In the genomic region with DNA sequence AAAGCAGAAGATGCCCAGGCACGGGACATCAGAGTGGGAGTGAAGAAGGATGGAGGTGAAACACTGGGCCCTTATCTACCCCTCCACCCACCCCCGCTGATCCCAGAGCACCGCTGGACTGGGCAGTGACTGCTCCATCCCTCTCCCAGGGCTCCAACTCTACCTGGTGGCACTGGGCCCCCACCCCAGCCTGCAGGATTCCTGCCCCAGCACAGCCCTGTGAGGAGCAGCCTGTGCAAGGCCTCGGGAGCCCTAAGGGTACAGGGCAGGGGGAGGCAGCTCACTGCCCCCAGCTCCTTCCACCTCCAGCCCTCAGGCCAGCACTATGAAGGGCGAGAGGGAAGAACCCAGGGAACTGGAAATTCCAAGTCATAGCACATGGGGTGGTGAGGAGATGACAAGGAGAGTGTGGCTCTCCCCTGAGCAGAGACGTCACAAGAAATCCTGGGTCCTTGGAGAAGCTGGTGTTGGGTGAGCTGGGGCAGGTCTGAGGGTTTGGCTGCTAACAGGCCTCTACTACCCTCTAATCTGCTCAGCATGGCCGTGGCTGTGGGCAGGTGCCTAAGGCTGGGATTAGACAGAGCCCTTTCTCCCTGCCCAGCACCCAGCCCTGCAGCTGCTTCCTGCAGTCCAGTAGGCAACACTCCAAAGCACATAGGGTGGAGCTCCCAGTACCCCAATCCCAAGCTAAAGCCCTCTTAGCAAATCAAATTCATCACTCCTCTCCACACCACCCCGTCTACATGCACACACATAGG, we compare ENCODE assay signal across 1 cellular context.
TF ChIP-seq lines count a peak whose summit lies in the region.

No MANE protein-coding gene starts in this region.

TF ChIP-seq in HepG2, 621 proteins besides CTCF, POLR2A, EP300 and RAD21 (continued from another document):
- TF ChIP-seq, protein P1, sequence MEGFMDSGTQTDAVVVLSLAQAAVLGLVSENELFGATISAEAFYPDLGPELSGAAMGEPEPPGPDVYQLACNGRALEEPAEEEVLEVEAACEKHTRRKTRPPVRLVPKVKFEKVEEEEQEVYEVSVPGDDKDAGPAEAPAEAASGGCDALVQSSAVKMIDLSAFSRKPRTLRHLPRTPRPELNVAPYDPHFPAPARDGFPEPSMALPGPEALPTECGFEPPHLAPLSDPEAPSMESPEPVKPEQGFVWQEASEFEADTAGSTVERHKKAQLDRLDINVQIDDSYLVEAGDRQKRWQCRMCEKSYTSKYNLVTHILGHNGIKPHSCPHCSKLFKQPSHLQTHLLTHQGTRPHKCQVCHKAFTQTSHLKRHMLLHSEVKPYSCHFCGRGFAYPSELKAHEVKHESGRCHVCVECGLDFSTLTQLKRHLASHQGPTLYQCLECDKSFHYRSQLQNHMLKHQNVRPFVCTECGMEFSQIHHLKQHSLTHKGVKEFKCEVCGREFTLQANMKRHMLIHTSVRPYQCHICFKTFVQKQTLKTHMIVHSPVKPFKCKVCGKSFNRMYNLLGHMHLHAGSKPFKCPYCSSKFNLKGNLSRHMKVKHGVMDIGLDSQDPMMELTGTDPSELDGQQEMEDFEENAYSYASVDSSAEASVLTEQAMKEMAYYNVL (CRISPR knock-in tag; IDR thresholded peaks at IDR 0.05; ENCODE audit: borderline replicate concordance): no peak
- no peak for TF ChIP-seq ZNF333 (CRISPR knock-in tag; IDR thresholded peaks at IDR 0.05; ENCODE audit: borderline replicate concordance)
- TF ChIP-seq SMYD3 (CRISPR knock-in tag; IDR thresholded peaks at IDR 0.05): no peak
- no peak for TF ChIP-seq ZFAT (CRISPR knock-in tag; conservative IDR thresholded peaks at IDR 0.05)
- no peak for TF ChIP-seq NCOA5 (CRISPR knock-in tag; IDR thresholded peaks at IDR 0.05)
